Comparison of ENCODE assay signal across 1 cellular context in the genomic region with DNA sequence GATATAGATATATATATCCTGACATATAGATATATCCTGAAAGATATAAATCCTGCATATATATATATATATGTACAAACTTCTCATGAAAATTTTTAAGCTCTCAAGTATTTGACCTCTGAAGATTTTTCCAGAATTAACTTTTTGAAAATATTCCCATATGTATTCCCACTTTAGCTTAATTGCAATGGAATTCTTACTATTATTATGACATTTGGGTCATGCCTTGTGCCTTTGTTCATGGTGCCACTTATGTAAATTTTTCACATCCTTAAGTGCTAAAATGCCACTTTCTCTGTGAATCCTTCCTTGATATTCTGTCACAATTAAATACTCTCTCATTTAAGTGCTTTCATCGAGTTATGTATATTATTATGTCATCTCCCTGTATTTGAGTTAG.
TF ChIP-seq lines count a peak whose summit lies in the region.

No MANE protein-coding gene starts in this region.

TF ChIP-seq in GM23338, 12 proteins besides CTCF, POLR2A, EP300 and RAD21 (continued from another document):
- TF ChIP-seq, protein P1, sequence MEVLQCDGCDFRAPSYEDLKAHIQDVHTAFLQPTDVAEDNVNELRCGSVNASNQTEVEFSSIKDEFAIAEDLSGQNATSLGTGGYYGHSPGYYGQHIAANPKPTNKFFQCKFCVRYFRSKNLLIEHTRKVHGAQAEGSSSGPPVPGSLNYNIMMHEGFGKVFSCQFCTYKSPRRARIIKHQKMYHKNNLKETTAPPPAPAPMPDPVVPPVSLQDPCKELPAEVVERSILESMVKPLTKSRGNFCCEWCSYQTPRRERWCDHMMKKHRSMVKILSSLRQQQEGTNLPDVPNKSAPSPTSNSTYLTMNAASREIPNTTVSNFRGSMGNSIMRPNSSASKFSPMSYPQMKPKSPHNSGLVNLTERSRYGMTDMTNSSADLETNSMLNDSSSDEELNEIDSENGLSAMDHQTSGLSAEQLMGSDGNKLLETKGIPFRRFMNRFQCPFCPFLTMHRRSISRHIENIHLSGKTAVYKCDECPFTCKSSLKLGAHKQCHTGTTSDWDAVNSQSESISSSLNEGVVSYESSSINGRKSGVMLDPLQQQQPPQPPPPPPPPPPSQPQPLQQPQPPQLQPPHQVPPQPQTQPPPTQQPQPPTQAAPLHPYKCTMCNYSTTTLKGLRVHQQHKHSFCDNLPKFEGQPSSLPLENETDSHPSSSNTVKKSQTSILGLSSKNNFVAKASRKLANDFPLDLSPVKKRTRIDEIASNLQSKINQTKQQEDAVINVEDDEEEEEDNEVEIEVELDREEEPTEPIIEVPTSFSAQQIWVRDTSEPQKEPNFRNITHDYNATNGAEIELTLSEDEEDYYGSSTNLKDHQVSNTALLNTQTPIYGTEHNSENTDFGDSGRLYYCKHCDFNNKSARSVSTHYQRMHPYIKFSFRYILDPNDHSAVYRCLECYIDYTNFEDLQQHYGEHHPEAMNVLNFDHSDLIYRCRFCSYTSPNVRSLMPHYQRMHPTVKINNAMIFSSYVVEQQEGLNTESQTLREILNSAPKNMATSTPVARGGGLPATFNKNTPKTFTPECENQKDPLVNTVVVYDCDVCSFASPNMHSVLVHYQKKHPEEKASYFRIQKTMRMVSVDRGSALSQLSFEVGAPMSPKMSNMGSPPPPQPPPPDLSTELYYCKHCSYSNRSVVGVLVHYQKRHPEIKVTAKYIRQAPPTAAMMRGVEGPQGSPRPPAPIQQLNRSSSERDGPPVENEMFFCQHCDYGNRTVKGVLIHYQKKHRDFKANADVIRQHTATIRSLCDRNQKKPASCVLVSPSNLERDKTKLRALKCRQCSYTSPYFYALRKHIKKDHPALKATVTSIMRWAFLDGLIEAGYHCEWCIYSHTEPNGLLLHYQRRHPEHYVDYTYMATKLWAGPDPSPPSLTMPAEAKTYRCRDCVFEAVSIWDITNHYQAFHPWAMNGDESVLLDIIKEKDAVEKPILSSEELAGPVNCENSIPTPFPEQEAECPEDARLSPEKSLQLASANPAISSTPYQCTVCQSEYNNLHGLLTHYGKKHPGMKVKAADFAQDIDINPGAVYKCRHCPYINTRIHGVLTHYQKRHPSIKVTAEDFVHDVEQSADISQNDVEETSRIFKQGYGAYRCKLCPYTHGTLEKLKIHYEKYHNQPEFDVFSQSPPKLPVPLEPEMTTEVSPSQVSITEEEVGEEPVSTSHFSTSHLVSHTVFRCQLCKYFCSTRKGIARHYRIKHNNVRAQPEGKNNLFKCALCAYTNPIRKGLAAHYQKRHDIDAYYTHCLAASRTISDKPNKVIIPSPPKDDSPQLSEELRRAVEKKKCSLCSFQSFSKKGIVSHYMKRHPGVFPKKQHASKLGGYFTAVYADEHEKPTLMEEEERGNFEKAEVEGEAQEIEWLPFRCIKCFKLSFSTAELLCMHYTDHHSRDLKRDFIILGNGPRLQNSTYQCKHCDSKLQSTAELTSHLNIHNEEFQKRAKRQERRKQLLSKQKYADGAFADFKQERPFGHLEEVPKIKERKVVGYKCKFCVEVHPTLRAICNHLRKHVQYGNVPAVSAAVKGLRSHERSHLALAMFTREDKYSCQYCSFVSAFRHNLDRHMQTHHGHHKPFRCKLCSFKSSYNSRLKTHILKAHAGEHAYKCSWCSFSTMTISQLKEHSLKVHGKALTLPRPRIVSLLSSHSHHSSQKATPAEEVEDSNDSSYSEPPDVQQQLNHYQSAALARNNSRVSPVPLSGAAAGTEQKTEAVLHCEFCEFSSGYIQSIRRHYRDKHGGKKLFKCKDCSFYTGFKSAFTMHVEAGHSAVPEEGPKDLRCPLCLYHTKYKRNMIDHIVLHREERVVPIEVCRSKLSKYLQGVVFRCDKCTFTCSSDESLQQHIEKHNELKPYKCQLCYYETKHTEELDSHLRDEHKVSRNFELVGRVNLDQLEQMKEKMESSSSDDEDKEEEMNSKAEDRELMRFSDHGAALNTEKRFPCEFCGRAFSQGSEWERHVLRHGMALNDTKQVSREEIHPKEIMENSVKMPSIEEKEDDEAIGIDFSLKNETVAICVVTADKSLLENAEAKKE (CRISPR knock-in tag; IDR thresholded peaks at IDR 0.05), result no peak
- no peak for TF ChIP-seq ZNF331 (CRISPR knock-in tag; IDR thresholded peaks at IDR 0.05; ENCODE audit: low read depth)
- TF ChIP-seq EZH2 (IDR thresholded peaks at IDR 0.05; ENCODE audit: low read depth, unreplicated experiment), result no peak
- no peak for TF ChIP-seq REST (IDR thresholded peaks at IDR 0.05; ENCODE audit: unreplicated experiment)
- TF ChIP-seq STAT1 (IDR thresholded peaks at IDR 0.05; ENCODE audit: unreplicated experiment), result no peak
